2 cellular contexts compared by ENCODE assay signal in genomic region chr15:96336643-96337353, GRCh38.
A peak's percentile ranks its signal among the peaks of the same experiment; 100 is the strongest.
TF ChIP-seq lines count a peak whose summit lies in the region.

No MANE protein-coding gene starts in this region.

TF ChIP-seq in IMR-90, 13 proteins besides CTCF, POLR2A, EP300 and RAD21:
- TF ChIP-seq RCOR1 (IDR thresholded peaks at IDR 0.05; ENCODE audit: insufficient replicate concordance, low read length), result no peak
- no peak for TF ChIP-seq MAZ (IDR thresholded peaks at IDR 0.05; ENCODE audit: borderline replicate concordance, low read depth, low read length)
- TF ChIP-seq NFE2L2 (IDR thresholded peaks at IDR 0.05; ENCODE audit: low read depth, low read length), result no peak
- no peak for TF ChIP-seq BHLHE40 (IDR thresholded peaks at IDR 0.05; ENCODE audit: low read depth, low read length)
- no peak for TF ChIP-seq FOS (IDR thresholded peaks at IDR 0.05; ENCODE audit: low read depth, low read length)
- no peak for TF ChIP-seq CEBPB (IDR thresholded peaks at IDR 0.05; ENCODE audit: low read depth, low read length)
- TF ChIP-seq CHD1 (IDR thresholded peaks at IDR 0.05; ENCODE audit: low read depth, low read length), result no peak
- no peak for TF ChIP-seq MAFK (IDR thresholded peaks at IDR 0.05; ENCODE audit: low read depth, low read length)
- TF ChIP-seq SMC3 (IDR thresholded peaks at IDR 0.05; ENCODE audit: low read depth, low read length), result no peak
- TF ChIP-seq USF2 (IDR thresholded peaks at IDR 0.05; ENCODE audit: low read depth, low read length), result no peak
- no peak for TF ChIP-seq MXI1 (IDR thresholded peaks at IDR 0.05; ENCODE audit: borderline replicate concordance, low read depth, low read length)
- no peak for TF ChIP-seq RFX5 (IDR thresholded peaks at IDR 0.05; ENCODE audit: low read depth, low read length)
- TF ChIP-seq ELK1 (IDR thresholded peaks at IDR 0.05; ENCODE audit: borderline replicate concordance, low read depth, low read length), result no peak

TF ChIP-seq in H1, 55 proteins besides CTCF, POLR2A, EP300 and RAD21:
- no peak for TF ChIP-seq CHD7 (IDR thresholded peaks at IDR 0.05; ENCODE audit: insufficient replicate concordance, low read length)
- peak; percentile 42; the same call in 1 of the 2 replicates for TF ChIP-seq SUZ12 (IDR thresholded peaks at IDR 0.05; ENCODE audit: low read length)
- TF ChIP-seq KDM1A (IDR thresholded peaks at IDR 0.05; ENCODE audit: borderline replicate concordance, low read length), result no peak
- no peak for TF ChIP-seq POLR2AphosphoS5 (IDR thresholded peaks at IDR 0.05; ENCODE audit: low read depth, low read length)
- no peak for TF ChIP-seq USF2 (IDR thresholded peaks at IDR 0.05; ENCODE audit: low read length)
- no peak for TF ChIP-seq ATF3 (IDR thresholded peaks at IDR 0.05; ENCODE audit: insufficient read depth, low read depth, low read length)
- peak; percentile 72 for TF ChIP-seq RNF2 (IDR thresholded peaks at IDR 0.05; ENCODE audit: borderline replicate concordance, low read depth, low read length, missing control alignments, poor library complexity, severe bottlenecking)
- TF ChIP-seq NRF1 (IDR thresholded peaks at IDR 0.05; ENCODE audit: low read depth, low read length), result no peak
- TF ChIP-seq ATF2 (IDR thresholded peaks at IDR 0.05; ENCODE audit: low read length), result no peak
- TF ChIP-seq E2F6 (IDR thresholded peaks at IDR 0.05), result no peak
- TF ChIP-seq EZH2 (IDR thresholded peaks at IDR 0.05; ENCODE audit: low read depth, low read length, severe bottlenecking), result peak; percentile 28
- TF ChIP-seq PHF8 (conservative IDR thresholded peaks at IDR 0.05; ENCODE audit: low read depth, low read length), result no peak
- no peak for TF ChIP-seq CHD2 (IDR thresholded peaks at IDR 0.05; ENCODE audit: low read length)
- peak; percentile 14; the same call in 1 of the 2 replicates for TF ChIP-seq CBX8 (IDR thresholded peaks at IDR 0.05; ENCODE audit: borderline replicate concordance, low read depth, low read length)
